16 cellular contexts compared by ENCODE assay signal in the genomic region with DNA sequence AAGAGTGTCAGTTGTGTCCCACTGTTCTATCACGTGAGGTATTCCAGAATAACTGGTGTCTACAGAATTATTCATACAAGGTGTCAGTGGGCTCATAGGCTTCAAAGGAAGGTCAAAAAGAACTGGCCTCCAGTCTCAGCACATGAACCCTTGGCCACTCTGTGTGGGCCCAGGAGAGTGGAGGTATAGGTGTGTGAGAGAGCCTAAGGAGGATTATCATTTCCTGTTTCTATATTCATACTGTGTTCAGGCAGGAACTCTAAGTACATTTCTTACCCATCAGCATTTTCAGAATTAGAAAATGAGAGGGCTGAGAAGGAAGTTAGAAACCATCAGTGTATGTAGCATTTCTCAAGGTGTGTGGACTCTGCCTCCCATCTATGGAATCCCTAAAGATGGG.
DNase-seq lines count a peak whose midpoint lies in the region; ATAC-seq and TF ChIP-seq lines count a peak whose summit lies in the region.
"Had no signal": no experiment of that assay in that cellular context is flagged by ENCODE, and none has a peak within 500 bp of the region (broad histone marks: within the 10 kb centered on the region; RNA-seq: fewer than 3 reads in every experiment).

No MANE protein-coding gene starts in this region.

- H3K27me3 Mint-ChIP-seq in activated T-cell treated with anti-CD3 and anti-CD28 coated beads, Interleukin-2, amount 50 U/mL, for 24 hours = no peaks in the 10 kb centered on the region
- no peaks in the 10 kb centered on the region for H3K27me3 Mint-ChIP-seq in T-cell
- H3K27me3 Mint-ChIP-seq in neural crest cell (ENCODE audit: low read depth) = no peaks in the 10 kb centered on the region
- H3K27me3 Mint-ChIP-seq: memory B cell had no signal

- CTCF ChIA-PET in T-cell (lab: Charles Lee) = no interaction called here

- POLR2A ChIA-PET in T-cell (lab: Charles Lee) = no interaction called here

- H3K4me1 Mint-ChIP-seq in activated T-cell treated with anti-CD3 and anti-CD28 coated beads, Interleukin-2, amount 50 U/mL, for 24 hours (ENCODE audit: low read depth) = peaks cover 81% of the 10 kb centered on the region
- H3K4me1 Mint-ChIP-seq in T-cell (peaks cover 72 to 85% (median 84%) of the 10 kb centered on the region in 3 donors), neural crest cell (peaks cover 19% of the 10 kb centered on the region)

- H3K36me3 ChIP-seq in WERI-Rb-1 = no peaks in the 10 kb centered on the region
- H3K36me3 ChIP-seq: pancreas, thyroid gland had no signal

- H3K9me3 Mint-ChIP-seq in activated T-cell treated with anti-CD3 and anti-CD28 coated beads, Interleukin-2, amount 50 U/mL, for 24 hours = peaks cover 18% of the 10 kb centered on the region
- H3K9me3 Mint-ChIP-seq in T-cell (no peaks in the 10 kb centered on the region), neural crest cell (peaks cover 5% of the 10 kb centered on the region)

- peak overlapping the region; percentile 74 for H3K27ac Mint-ChIP-seq in activated T-cell treated with anti-CD3 and anti-CD28 coated beads, Interleukin-2, amount 50 U/mL, for 24 hours
- H3K27ac Mint-ChIP-seq in T-cell = peak overlapping the region; percentile 94 to 97
- peak overlapping the region; percentile 81 for H3K27ac Mint-ChIP-seq in neural crest cell (ENCODE audit: unreplicated experiment)
- H3K27ac Mint-ChIP-seq: memory B cell had no signal

- peaks cover 44% of the 10 kb centered on the region for H3K36me3 Mint-ChIP-seq in activated T-cell treated with anti-CD3 and anti-CD28 coated beads, Interleukin-2, amount 50 U/mL, for 24 hours (ENCODE audit: low read depth)
- H3K36me3 Mint-ChIP-seq in T-cell = peaks cover 14% of the 10 kb centered on the region
- peaks cover 5% of the 10 kb centered on the region for H3K36me3 Mint-ChIP-seq in neural crest cell (ENCODE audit: low read depth)
- H3K36me3 Mint-ChIP-seq: memory B cell had no signal

- no peak overlapping the region for H3K27ac ChIP-seq in WERI-Rb-1
- H3K27ac ChIP-seq: pancreas, thyroid gland had no signal

- DNase-seq in activated T-cell treated with anti-CD3 and anti-CD28 coated beads, Interleukin-2, amount 50 U/mL, for 24 hours = no peak
- no peak for DNase-seq in activated T-cell treated with anti-CD3 and anti-CD28 coated beads, Interleukin-2, amount 50 U/mL, for 1 hour
- DNase-seq in T-cell (no peak), neural crest cell (ENCODE audit: low read depth, low spot score) (no peak), DMS53 treated with DMSO at 0.1 percent for 48 hours (lab: John Stamatoyannopoulos, UW; ENCODE audit: unreplicated experiment) (no peak), WERI-Rb-1 (no peak), midbrain (lab: John Stamatoyannopoulos, UW) (no peak)
- DNase-seq: foreskin fibroblast; GOT3; NCI-H2081; pancreas; SIG-M5; stimulated activated CD4-positive, alpha-beta T cell treated with anti-CD3 and anti-CD28 coated beads, Interleukin-12 subunit alpha, Interleukin-12 subunit beta, amount 100 ng/mL, for 4 hours; thyroid gland had no signal

- peak; percentile 75 for ATAC-seq in GM21723 (IDR thresholded peaks at IDR 0.05; ENCODE audit: unreplicated experiment)
- ATAC-seq in T-cell (replicated peaks in 1 of 4) = peak; percentile 45 to 66 (median 50)
- ATAC-seq: pancreas had no signal

- H3K4me3 Mint-ChIP-seq in activated T-cell treated with anti-CD3 and anti-CD28 coated beads, Interleukin-2, amount 50 U/mL, for 24 hours = peak overlapping the region; percentile 8
- H3K4me3 Mint-ChIP-seq in T-cell (peak overlapping the region in 1 of 3 donors; percentile 59), neural crest cell (no peak overlapping the region)
- H3K4me3 Mint-ChIP-seq: memory B cell had no signal

- peaks cover 8% of the 10 kb centered on the region for H3K9me3 ChIP-seq in WERI-Rb-1 (ENCODE audit: severe bottlenecking)
- H3K9me3 ChIP-seq: pancreas, thyroid gland had no signal

- H3K27me3 ChIP-seq in WERI-Rb-1 (ENCODE audit: insufficient read depth, low read depth, severe bottlenecking) = no peaks in the 10 kb centered on the region
- H3K27me3 ChIP-seq: pancreas, thyroid gland had no signal

- TF ChIP-seq CTCF in neural crest cell (conservative IDR thresholded peaks at IDR 0.05) (no peak), WERI-Rb-1 (IDR thresholded peaks at IDR 0.05; ENCODE audit: low read depth, low read length) (no peak)

- no peak overlapping the region for H3K4me3 ChIP-seq in WERI-Rb-1 (ENCODE audit: low read depth, low read length)
- H3K4me3 ChIP-seq: pancreas, thyroid gland had no signal
